19 cellular contexts compared by ENCODE assay signal in the genomic region with DNA sequence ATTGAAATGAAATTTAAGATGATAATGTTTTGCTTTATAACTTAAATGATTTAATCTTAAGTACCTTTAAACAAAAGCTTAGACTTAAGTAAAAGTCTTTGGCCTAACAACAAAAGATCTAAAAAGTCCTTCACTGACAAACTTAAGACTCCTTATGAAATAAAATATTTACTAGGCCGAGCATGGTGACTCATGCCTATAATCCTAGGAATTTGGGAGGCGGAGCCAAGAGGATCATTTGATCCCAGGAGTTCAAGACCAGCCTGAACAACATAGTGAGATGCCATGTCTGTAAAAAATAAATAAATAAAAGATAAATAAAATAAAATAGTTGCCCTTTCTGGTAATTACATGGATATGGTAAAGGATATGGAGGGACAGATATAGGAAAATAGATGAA. TPM values are rescaled to one million over a fixed set of nuclear protein-coding genes. Genes with fewer than 3 reads are reported as not detected.
A peak's percentile ranks its signal among the peaks of the same experiment; 100 is the strongest.
DNase-seq lines count a peak whose midpoint lies in the region; ATAC-seq and TF ChIP-seq lines count a peak whose summit lies in the region.
"Had no signal": no experiment of that assay in that cellular context is flagged by ENCODE, and none has a peak within 500 bp of the region (broad histone marks: within the 10 kb centered on the region; RNA-seq: fewer than 3 reads in every experiment).

No MANE protein-coding gene starts in this region.

- H3K4me3 ChIP-seq in breast epithelium = no peak overlapping the region
- H3K4me3 ChIP-seq: lung had no signal

- no peaks in the 10 kb centered on the region for H3K4me1 Mint-ChIP-seq in MCF 10A (ENCODE audit: insufficient read depth, unreplicated experiment)
- H3K4me1 Mint-ChIP-seq: stimulated activated memory B cell treated with anti-CD40 and anti-IgM and Interleukin-4, amounts not matched to agents 10 μg/mL and 1 μg/mL and 100 μg/mL, for 72 hours had no signal

- no peak for TF ChIP-seq CTCF in MCF 10A (IDR thresholded peaks at IDR 0.05; ENCODE audit: unreplicated experiment)
- no peak for TF ChIP-seq CTCF in breast epithelium (IDR thresholded peaks at IDR 0.05)

- no peak overlapping the region for H3K27ac Mint-ChIP-seq in MCF 10A (ENCODE audit: low read depth, unreplicated experiment)
- H3K27ac Mint-ChIP-seq: activated naive CD4-positive, alpha-beta T cell treated with anti-CD3 and anti-CD28 coated beads, Interleukin-2, amount 50 U/mL, for 24 hours; stimulated activated memory B cell treated with anti-CD40 and anti-IgM and Interleukin-4, amounts not matched to agents 10 μg/mL and 1 μg/mL and 100 μg/mL, for 72 hours had no signal

- H3K27ac ChIP-seq in breast epithelium = no peak overlapping the region
- H3K27ac ChIP-seq: HL-60 had no signal

- no peak overlapping the region for H3K4me3 Mint-ChIP-seq in MCF 10A (ENCODE audit: unreplicated experiment)
- H3K4me3 Mint-ChIP-seq: activated naive CD4-positive, alpha-beta T cell treated with anti-CD3 and anti-CD28 coated beads, Interleukin-2, amount 50 U/mL, for 24 hours; central memory CD8-positive, alpha-beta T cell; stimulated activated memory B cell treated with anti-CD40 and anti-IgM and Interleukin-4, amounts not matched to agents 10 μg/mL and 1 μg/mL and 100 μg/mL, for 72 hours had no signal

- intact Hi-C loops in MCF 10A (cut with micrococcal nuclease) = no loop called here
- intact Hi-C loops in breast epithelium (cut with DNase I; ENCODE audit: low total_unique reads) = no loop called here

- no peaks in the 10 kb centered on the region for H3K27me3 Mint-ChIP-seq in MCF 10A (ENCODE audit: insufficient read depth, unreplicated experiment)
- H3K27me3 Mint-ChIP-seq: activated naive CD4-positive, alpha-beta T cell treated with anti-CD3 and anti-CD28 coated beads, Interleukin-2, amount 50 U/mL, for 24 hours; central memory CD8-positive, alpha-beta T cell; stimulated activated memory B cell treated with anti-CD40 and anti-IgM and Interleukin-4, amounts not matched to agents 10 μg/mL and 1 μg/mL and 100 μg/mL, for 72 hours had no signal

- no peak for TF ChIP-seq POLR2A in breast epithelium (IDR thresholded peaks at IDR 0.05)

- H3K9me3 Mint-ChIP-seq in MCF 10A (ENCODE audit: unreplicated experiment) = no peaks in the 10 kb centered on the region
- H3K9me3 Mint-ChIP-seq: activated naive CD4-positive, alpha-beta T cell treated with anti-CD3 and anti-CD28 coated beads, Interleukin-2, amount 50 U/mL, for 24 hours; central memory CD8-positive, alpha-beta T cell; stimulated activated memory B cell treated with anti-CD40 and anti-IgM and Interleukin-4, amounts not matched to agents 10 μg/mL and 1 μg/mL and 100 μg/mL, for 72 hours had no signal

- CTCF ChIA-PET in MCF 10A (lab: Yijun Ruan, JAX) = interaction anchor here (0.6 kb wide), 1 partner anchor 69 kb away, joined by 3 read pairs; no protein-coding TSS in a partner anchor

- H3K9me3 ChIP-seq in breast epithelium = no peaks in the 10 kb centered on the region
- H3K9me3 ChIP-seq: Caco-2 had no signal

- no peak for ATAC-seq in left lobe of liver
- no peak for ATAC-seq in HG03280 (IDR thresholded peaks at IDR 0.05; ENCODE audit: unreplicated experiment)
- ATAC-seq: sciatic nerve; stimulated activated memory B cell treated with anti-CD40 and anti-IgM and Interleukin-4, amounts not matched to agents 10 μg/mL and 1 μg/mL and 100 μg/mL, for 72 hours had no signal

- H3K27me3 ChIP-seq in breast epithelium = no peaks in the 10 kb centered on the region

- BruUV-seq in MCF 10A (replicated peaks; lab: Mats Ljungman, UMichigan) = no TSS peak

- POLR2A ChIA-PET in MCF 10A (lab: Yijun Ruan, JAX) = no interaction called here

- no peaks in the 10 kb centered on the region for H3K4me1 ChIP-seq in breast epithelium
- H3K4me1 ChIP-seq: Caco-2 had no signal

- peaks cover 34% of the 10 kb centered on the region for H3K36me3 Mint-ChIP-seq in MCF 10A (ENCODE audit: insufficient read depth, unreplicated experiment)

- DNase-seq in MCF 10A (ENCODE audit: unreplicated experiment) = peak; percentile 61
- no peak for DNase-seq in breast epithelium (ENCODE audit: low spot score in 2 of 2)
- DNase-seq in SW 1271 (lab: John Stamatoyannopoulos, UW) = peak; percentile 35 to 37
- peak; percentile 71 for DNase-seq in fibroblast of peridontal ligament (ENCODE audit: extremely low read depth)
- DNase-seq in NOMO-1 treated with dmso at 0.1 percent for 144 hours (lab: John Stamatoyannopoulos, UW; ENCODE audit: unreplicated experiment) = no peak
- no peak for DNase-seq in left lobe of liver (ENCODE audit: low spot score)
- no peak for DNase-seq in activated effector memory CD4-positive, alpha-beta T cell treated with anti-CD3 and anti-CD28 coated beads, Interleukin-2, amount 50 U/mL, for 16 hours
- DNase-seq: activated CD4-positive, alpha-beta T cell treated with anti-CD3 and anti-CD28 coated beads for 1 hour; Caco-2; H7; NCI-H1694; NCI-H510A treated with DMSO at 0.1 percent for 48 hours had no signal

- H3K36me3 ChIP-seq in breast epithelium = no peaks in the 10 kb centered on the region

RNA-seq across cellular contexts. Expression of gene KATNA1, which starts 12.4 kb away (rescaled TPM):
- total RNA-seq in MCF 10A (2022) (23.2 and 25.8 TPM in 2 replicates), breast epithelium (10 to 100 TPM; 20.1 to 24.9 (median 21.1) TPM), left lobe of liver (6.1 TPM)

Comparison
In these comparisons a context has a peak if more than half of its experiments do, and no peak if none do; other contexts are left out.
1. DNase-seq: peak in MCF 10A (single experiment), SW 1271 (2 of 2) and fibroblast of peridontal ligament (single experiment); none in breast epithelium (0 of 2), NOMO-1 treated with dmso at 0.1 percent for 144 hours (single experiment), left lobe of liver (single experiment) and activated effector memory CD4-positive, alpha-beta T cell treated with anti-CD3 and anti-CD28 coated beads, Interleukin-2, amount 50 U/mL, for 16 hours (single experiment).